10 cellular contexts compared by ENCODE assay signal in the genomic region with DNA sequence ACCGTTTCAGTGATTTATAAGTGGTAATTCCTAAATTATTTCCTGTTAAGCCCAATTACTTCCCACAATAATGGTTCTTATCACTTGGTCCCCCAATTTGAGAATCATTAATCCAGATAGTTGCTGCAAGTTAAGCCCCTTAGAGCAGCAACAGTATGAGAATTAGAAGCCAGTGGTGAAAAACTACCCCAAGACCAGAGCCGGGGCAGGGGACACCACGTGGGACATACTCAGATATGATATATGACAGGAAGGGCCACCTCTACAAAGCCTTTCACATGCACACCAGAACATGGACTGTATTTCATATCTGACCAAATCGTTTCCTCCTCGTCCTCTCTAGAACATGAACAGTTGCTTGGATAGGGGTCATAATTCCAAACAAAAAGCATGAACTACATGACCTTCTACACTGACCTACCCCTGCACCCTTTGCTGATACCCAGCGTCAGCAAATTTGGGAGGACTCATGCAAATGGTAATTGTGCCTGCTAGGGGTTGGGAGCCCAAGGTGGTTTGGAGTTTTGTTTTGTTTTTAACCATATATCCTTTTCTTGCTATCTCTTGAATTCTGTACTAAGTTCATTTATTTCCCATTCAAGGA. TPM values are rescaled to one million over a fixed set of nuclear protein-coding genes. Genes with fewer than 3 reads are reported as not detected.
A peak's percentile ranks its signal among the peaks of the same experiment; 100 is the strongest.
DNase-seq lines count a peak whose midpoint lies in the region; TF ChIP-seq lines count a peak whose summit lies in the region.
"Had no signal": no experiment of that assay in that cellular context is flagged by ENCODE, and none has a peak within 500 bp of the region (broad histone marks: within the 10 kb centered on the region; RNA-seq: fewer than 3 reads in every experiment).

No MANE protein-coding gene starts in this region.

- TF ChIP-seq CTCF in H9 (conservative IDR thresholded peaks at IDR 0.05) = no peak
- TF ChIP-seq CTCF in ascending aorta (IDR thresholded peaks at IDR 0.05) = no peak

- no peak overlapping the region for H2BK20ac ChIP-seq in H9 (ENCODE audit: low read depth, low read length, poor library complexity, severe bottlenecking)

- H4K8ac ChIP-seq in H9 (replicated peaks; ENCODE audit: insufficient read length, low read depth, low read length) = no peak overlapping the region

- no peak overlapping the region for H2BK5ac ChIP-seq in H9 (ENCODE audit: insufficient read length, low read length)

- H3K4me1 Mint-ChIP-seq in H9 = peaks cover 62 to 67% of the 10 kb centered on the region in 2 experiments

- H3K4me3 Mint-ChIP-seq in H9 = peak overlapping the region; percentile 85 to 93; a peak in 3 of 5 replicates

- H4K5ac ChIP-seq in H9 (ENCODE audit: insufficient read length, low read depth, low read length) = no peak overlapping the region

- H3K9ac ChIP-seq in H9 (ENCODE audit: extremely low read depth, insufficient read length, low read length) = no peak overlapping the region
- peak overlapping the region; percentile 69; the same call in 1 of the 2 replicates for H3K9ac ChIP-seq in iPS-20b (ENCODE audit: low read depth, low read length)

- no peaks in the 10 kb centered on the region; the same call in 1 of the 2 replicates for H3K27me3 Mint-ChIP-seq in H9 (ENCODE audit: low read depth)

- intact Hi-C loops in ascending aorta (cut with DNase I) = loop anchor here (5.0 to 10.0 kb wide), 7 partner anchors 33 to 872 kb away; no protein-coding TSS in a partner anchor

- no peak overlapping the region for H3K56ac ChIP-seq in H9 (ENCODE audit: insufficient read length, low read depth, low read length)

- H3K4me3 ChIP-seq in ascending aorta (peak overlapping the region; percentile 86 to 90), iPS-20b (ENCODE audit: low read length) (peak overlapping the region; percentile 84), skin epidermis (peak overlapping the region; percentile 50 to 91 (median 71))

- no peak overlapping the region for H2BK120ac ChIP-seq in H9 (ENCODE audit: low read depth, low read length, poor library complexity, severe bottlenecking)

- no peak overlapping the region for H3K4ac ChIP-seq in H9 (ENCODE audit: low read depth, low read length)

- no peak overlapping the region for H4K91ac ChIP-seq in H9 (ENCODE audit: insufficient read length, low read depth, low read length)

- DNase-seq in H9 = no peak
- no peak for DNase-seq in ascending aorta (ENCODE audit: low spot score in 2 of 2)
- no peak for DNase-seq in NCI-H2171 (lab: John Stamatoyannopoulos, UW)
- no peak for DNase-seq in NCI-H2029 treated with DMSO at 0.1 percent for 48 hours (lab: John Stamatoyannopoulos, UW)
- DNase-seq in NCI-H345 (lab: John Stamatoyannopoulos, UW) = no peak
- no peak for DNase-seq in NK-92 (lab: John Stamatoyannopoulos, UW; ENCODE audit: unreplicated experiment)
- DNase-seq: midbrain, T-cell had no signal

- H3K4me2 ChIP-seq in H9 (ENCODE audit: insufficient read depth, insufficient read length, low read length) = no peak overlapping the region

- no peaks in the 10 kb centered on the region for H3K79me1 ChIP-seq in H9 (ENCODE audit: insufficient read depth, low read depth, low read length, poor library complexity, severe bottlenecking)

- H3K36me3 Mint-ChIP-seq in H9 (ENCODE audit: insufficient read depth in 1 of 3, low read depth in 3 of 3) = peaks cover 12 to 43% (median 15%) of the 10 kb centered on the region in 3 experiments
- H3K36me3 Mint-ChIP-seq: T-cell had no signal

- no peak overlapping the region for H3K23ac ChIP-seq in H9 (ENCODE audit: insufficient read length, low read depth, low read length)

- H3K14ac ChIP-seq in H9 (ENCODE audit: insufficient read depth, low read length) = no peak overlapping the region

- H2AK5ac ChIP-seq in H9 (ENCODE audit: insufficient read length, low read length) = no peak overlapping the region

- no peak overlapping the region for H3K18ac ChIP-seq in H9 (ENCODE audit: insufficient read length, low read depth, low read length)

- no peaks in the 10 kb centered on the region for H3K9me3 ChIP-seq in H9 (ENCODE audit: control insufficient read depth, low read depth, low read length)
- no peaks in the 10 kb centered on the region for H3K9me3 ChIP-seq in ascending aorta
- no peaks in the 10 kb centered on the region for H3K9me3 ChIP-seq in iPS-20b (ENCODE audit: insufficient read depth, low read depth, low read length)

- no peak overlapping the region for H2AFZ ChIP-seq in H9 (ENCODE audit: low read length)

- no CpG with 5 or more reads among the region's 6 CpGs for WGBS in H9 (ENCODE audit: extremely low coverage, insufficient read length, low lambda C conversion rate)

- no peak overlapping the region for H2BK12ac ChIP-seq in H9 (ENCODE audit: insufficient read length, low read depth, low read length)

- H3K79me2 ChIP-seq in H9 (ENCODE audit: insufficient read depth, low read length) = peaks cover 8% of the 10 kb centered on the region; the same call in 1 of the 2 replicates

- H3T11ph ChIP-seq in H9 (ENCODE audit: low read length) = no peak overlapping the region

- no peaks in the 10 kb centered on the region for H4K20me1 ChIP-seq in H9 (ENCODE audit: control insufficient read depth, insufficient read depth, insufficient read length)

- H3K27me3 ChIP-seq in H9 (ENCODE audit: insufficient read depth, low read length) (no peaks in the 10 kb centered on the region), ascending aorta (no peaks in the 10 kb centered on the region), iPS-20b (ENCODE audit: insufficient read depth, low read length) (peaks cover 9% of the 10 kb centered on the region; the same call in 1 of the 2 replicates)

- H3K27ac ChIP-seq in H9 (ENCODE audit: insufficient read length, low read depth, low read length) (no peak overlapping the region), ascending aorta (peak overlapping the region; percentile 100), iPS-20b (ENCODE audit: low read length) (no peak overlapping the region), skin epidermis (peak overlapping the region in 16 of 21 experiments; percentile 90 to 99 (median 98))

- no peaks in the 10 kb centered on the region; a peak in 1 of 5 replicates for H3K9me3 Mint-ChIP-seq in H9
- H3K9me3 Mint-ChIP-seq: T-cell had no signal

- peaks cover 23% of the 10 kb centered on the region for H3K4me1 ChIP-seq in H9 (ENCODE audit: insufficient read depth, low read length)
- H3K4me1 ChIP-seq in ascending aorta = peaks cover 12 to 37% of the 10 kb centered on the region in 2 donors
- H3K4me1 ChIP-seq in iPS-20b (ENCODE audit: insufficient read depth, low read length) = peaks cover 54% of the 10 kb centered on the region

- H2BK15ac ChIP-seq in H9 (ENCODE audit: low read depth, low read length) = no peak overlapping the region

- peak overlapping the region in 1 of 3 experiments; percentile 79; a peak in 1 of 7 replicates for H3K27ac Mint-ChIP-seq in H9

- peaks cover 21% of the 10 kb centered on the region for H3K23me2 ChIP-seq in H9 (ENCODE audit: insufficient read length, low read depth, low read length, poor library complexity, severe bottlenecking)

- H3K36me3 ChIP-seq in ascending aorta = peaks cover 6 to 18% of the 10 kb centered on the region in 2 donors
- peaks cover 36% of the 10 kb centered on the region for H3K36me3 ChIP-seq in iPS-20b (ENCODE audit: insufficient read depth, low read depth, low read length)

RNA-seq across cellular contexts. Expression of a gene that starts 3.9 kb away (rescaled TPM):
- total RNA-seq in H9 (2021) (54.0 and 58.1 TPM in 2 replicates), ascending aorta (101 TPM)

Comparison
In these comparisons a context has a peak if more than half of its experiments do, and no peak if none do; other contexts are left out.
1. H3K27ac ChIP-seq: peak in ascending aorta (2 of 2) and skin epidermis (16 of 21); none in H9 (single experiment) and iPS-20b (single experiment).
2. Peak in every context shown above with its lines, with median percentiles within 50 percentile points of each other: H3K4me3 ChIP-seq.